ENCODE assay signal across 9 cellular contexts in genomic region chr1:13543927-13544556, GRCh38. TPM values are rescaled to one million over a fixed set of nuclear protein-coding genes. Genes with fewer than 3 reads are reported as not detected.
DNase-seq lines count a peak whose midpoint lies in the region; ATAC-seq, FAIRE-seq and TF ChIP-seq lines count a peak whose summit lies in the region.
"Had no signal": no experiment of that assay in that cellular context is flagged by ENCODE, and none has a peak within 500 bp of the region (broad histone marks: within the 10 kb centered on the region; RNA-seq: fewer than 3 reads in every experiment).

No MANE protein-coding gene starts in this region.

- intact Hi-C loops in kidney (cut with DNase I) = no loop called here

- no peaks in the 10 kb centered on the region for H3K27me3 ChIP-seq in brain microvascular endothelial cell (replicated peaks)

- no peak overlapping the region for H3K9ac ChIP-seq in kidney (ENCODE audit: low read length in 2 of 2)

- in situ Hi-C loops in brain microvascular endothelial cell (cut with HindIII; ENCODE audit: low pct_ligation_motif_present, low sequenced_read_pairs) = no loop called here

- no peak for ATAC-seq in activated CD4-positive, CD25-positive, alpha-beta regulatory T cell treated with anti-CD3 and anti-CD28 coated beads, Interleukin-2, amount 50 U/mL, for 24 hours

- FAIRE-seq in kidney (lab: Jason Lieb, UNC) = no peak

- no peaks in the 10 kb centered on the region for H3K4me1 ChIP-seq in kidney (ENCODE audit: control insufficient read depth in 1 of 2, insufficient read depth in 1 of 2, low read depth in 1 of 2, low read length in 2 of 2)

- H3K4me3 ChIP-seq in brain microvascular endothelial cell (ENCODE audit: low read depth, low read length) = no peak overlapping the region
- no peak overlapping the region for H3K4me3 ChIP-seq in kidney (ENCODE audit: low read length in 2 of 2)

- DNase-seq in HT1080 (ENCODE audit: low read depth) (peak; percentile 67), brain microvascular endothelial cell (no peak), kidney (no peak), superior temporal gyrus (ENCODE audit: extremely low spot score) (peak; percentile 58), NCI-H510A (lab: John Stamatoyannopoulos, UW) (no peak), UCSD-AML1 (lab: John Stamatoyannopoulos, UW; ENCODE audit: unreplicated experiment) (no peak), NCI-H2081 treated with DMSO at 0.1 percent for 48 hours (lab: John Stamatoyannopoulos, UW) (no peak)
- DNase-seq: NK-92 treated with Interleukin-12 subunit alpha and Interleukin-12 subunit beta, amount 100 ng/mL, for 24 hours had no signal

- H3K36me3 ChIP-seq in brain microvascular endothelial cell (replicated peaks) (no peaks in the 10 kb centered on the region), kidney (ENCODE audit: control insufficient read depth in 1 of 2, insufficient read depth in 2 of 2, low read length in 2 of 2) (no peaks in the 10 kb centered on the region)

- H3K9me3 ChIP-seq in kidney (ENCODE audit: control insufficient read depth in 1 of 2, low read length in 2 of 2) = no peaks in the 10 kb centered on the region

- peak; percentile 18 for TF ChIP-seq CTCF in brain microvascular endothelial cell (IDR thresholded peaks at IDR 0.05; ENCODE audit: low read depth, low read length, missing control alignments)
- TF ChIP-seq CTCF in kidney (IDR thresholded peaks at IDR 0.05; ENCODE audit: borderline replicate concordance, extremely low read depth, insufficient read depth) = peak; percentile 54

- H3K27ac ChIP-seq in brain microvascular endothelial cell (no peak overlapping the region), kidney (ENCODE audit: low read depth in 2 of 2, low read length in 2 of 2) (no peak overlapping the region)

RNA-seq across cellular contexts. Expression of gene LRRC38, which starts 30.2 kb away (rescaled TPM):
- 0.43 and 0.71 TPM in 2 replicates for total RNA-seq in HT1080 (2014; rRNA removed; shearing (Covaris generic))
- polyA plus RNA-seq in HT1080 (2015; cell fraction: cytosol; rRNA removed) = 0.07 and 0.13 TPM in 2 replicates
- 0.12 and 0.17 TPM in 2 replicates for polyA plus RNA-seq in HT1080 (2015; cell fraction: nucleus; rRNA removed)
- not detected for total RNA-seq in kidney
- not detected for polyA plus RNA-seq in kidney (ENCODE audit: insufficient read depth, low read depth, low replicate concordance)

RNA-seq across cellular contexts. Expression of gene PDPN, which starts 39.6 kb away (rescaled TPM):
- total RNA-seq in HT1080 (2014; rRNA removed; shearing (Covaris generic)) = 8.7 and 16.3 TPM in 2 replicates
- polyA plus RNA-seq in HT1080 (2015; cell fraction: cytosol; rRNA removed) = 12.7 and 13.2 TPM in 2 replicates
- polyA plus RNA-seq in HT1080 (2015; cell fraction: nucleus; rRNA removed) = 9.3 and 11.9 TPM in 2 replicates
- total RNA-seq in kidney = 4.6 TPM
- 7.4 TPM for polyA plus RNA-seq in kidney (ENCODE audit: insufficient read depth, low read depth, low replicate concordance)

Comparison
In these comparisons a context has a peak if more than half of its experiments do, and no peak if none do; other contexts are left out.
1. DNase-seq: peak in HT1080 (single experiment) and superior temporal gyrus (single experiment); none in brain microvascular endothelial cell (single experiment), kidney (single experiment), NCI-H510A (single experiment), UCSD-AML1 (single experiment) and NCI-H2081 treated with DMSO at 0.1 percent for 48 hours (single experiment).